Comparison of ENCODE assay signal across 22 cellular contexts in genomic region chr20:17437251-17437650, GRCh38.
"Had no signal": no experiment of that assay in that cellular context is flagged by ENCODE, and none has a peak within 500 bp of the region (broad histone marks: within the 10 kb centered on the region; RNA-seq: fewer than 3 reads in every experiment).

No MANE protein-coding gene starts in this region.

- H3K36me3 Mint-ChIP-seq: memory B cell; stimulated activated naive B cell treated with anti-CD40 and anti-IgM and Interleukin-4, amounts not matched to agents 10 μg/mL and 1 μg/mL and 100 μg/mL, for 72 hours; type B pancreatic cell had no signal

- H3K4me1 Mint-ChIP-seq: memory B cell; nephron; stimulated activated naive B cell treated with anti-CD40 and anti-IgM and Interleukin-4, amounts not matched to agents 10 μg/mL and 1 μg/mL and 100 μg/mL, for 72 hours had no signal

- ATAC-seq: esophagus mucosa; foreskin keratinocyte; gastroesophageal sphincter; heart left ventricle; left lobe of liver; psoas muscle; stimulated activated naive B cell treated with anti-CD40 and anti-IgM and Interleukin-4, amounts not matched to agents 10 μg/mL and 1 μg/mL and 100 μg/mL, for 72 hours had no signal

- H3K4me1 ChIP-seq: foreskin keratinocyte, gastroesophageal sphincter, heart left ventricle, psoas muscle, sigmoid colon, stomach had no signal

- H3K27ac Mint-ChIP-seq: memory B cell; nephron; stimulated activated naive B cell treated with anti-CD40 and anti-IgM and Interleukin-4, amounts not matched to agents 10 μg/mL and 1 μg/mL and 100 μg/mL, for 72 hours; type B pancreatic cell had no signal

- H3K4me3 ChIP-seq: dorsolateral prefrontal cortex, gastroesophageal sphincter, heart left ventricle, hepatocyte, lung, ovary, psoas muscle, sigmoid colon, stomach, tibial artery had no signal

- H3K9me3 ChIP-seq: ovary, psoas muscle, sigmoid colon, stomach had no signal

- H3K4me3 Mint-ChIP-seq: memory B cell; nephron; stimulated activated naive B cell treated with anti-CD40 and anti-IgM and Interleukin-4, amounts not matched to agents 10 μg/mL and 1 μg/mL and 100 μg/mL, for 72 hours; type B pancreatic cell had no signal

- H3K27ac ChIP-seq: dorsolateral prefrontal cortex, foreskin keratinocyte, gastroesophageal sphincter, heart left ventricle, hepatocyte, ovary, psoas muscle, sigmoid colon, stomach, tibial artery had no signal

- DNase-seq: dorsolateral prefrontal cortex; effector CD4-positive, alpha-beta T cell; foreskin keratinocyte; heart left ventricle; kidney; occipital lobe; ovary; psoas muscle; right cardiac atrium; sigmoid colon; stimulated activated CD4-positive, alpha-beta T cell treated with anti-CD3 and anti-CD28 coated beads, Interleukin-4, amount 100 ng/mL, for 4 hours; stimulated activated naive B cell treated with anti-CD40 and anti-IgM and Interleukin-4, amounts not matched to agents 10 μg/mL and 1 μg/mL and 100 μg/mL, for 72 hours; stomach; tibial artery had no signal

- H3K9me3 Mint-ChIP-seq: nephron, type B pancreatic cell had no signal

- H3K36me3 ChIP-seq: gastroesophageal sphincter, heart left ventricle, ovary, sigmoid colon, stomach, tibial artery had no signal

- H3K27me3 ChIP-seq: hepatocyte, ovary had no signal
